ENCODE assay signal across 17 cellular contexts in the genomic region with DNA sequence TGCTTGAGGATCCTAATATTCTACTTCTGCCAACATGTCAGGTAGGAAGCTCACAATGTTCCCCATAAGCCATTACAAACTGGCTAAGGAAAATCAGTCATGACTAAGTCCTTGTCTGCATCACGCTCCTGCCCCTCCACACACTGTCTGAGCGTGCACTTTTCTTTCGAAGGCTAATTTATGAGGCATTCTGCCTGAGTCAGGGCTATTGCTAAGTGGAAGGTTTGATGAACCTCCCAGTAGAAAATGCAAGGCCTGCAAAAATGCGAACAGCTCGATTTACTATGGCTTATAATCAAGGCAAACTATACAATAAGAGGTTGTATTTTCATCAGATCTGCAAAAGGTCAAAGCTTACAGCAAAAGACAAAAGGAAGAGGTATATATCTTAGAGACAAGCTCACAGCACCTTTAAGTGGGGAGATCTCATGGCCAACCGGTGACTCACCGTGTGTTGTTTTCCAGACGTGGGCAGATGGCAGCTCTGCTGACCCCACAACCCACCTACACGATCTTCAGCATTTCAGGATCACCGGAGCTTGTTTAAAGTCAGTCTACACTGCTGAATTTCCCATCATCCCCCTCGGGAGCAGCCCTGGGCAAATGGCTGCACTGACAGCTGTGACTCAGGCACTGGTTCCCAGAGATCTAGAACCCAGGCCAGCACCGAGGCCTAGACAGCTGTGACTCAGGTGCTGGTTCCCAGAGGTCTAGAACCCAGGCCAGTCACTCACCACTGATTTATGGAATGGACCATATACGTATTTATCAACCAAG. TPM values are rescaled to one million over a fixed set of nuclear protein-coding genes. Genes with fewer than 3 reads are reported as not detected.
DNase-seq lines count a peak whose midpoint lies in the region; ATAC-seq and TF ChIP-seq lines count a peak whose summit lies in the region.
"Had no signal": no experiment of that assay in that cellular context is flagged by ENCODE, and none has a peak within 500 bp of the region (broad histone marks: within the 10 kb centered on the region; RNA-seq: fewer than 3 reads in every experiment).

No MANE protein-coding gene starts in this region.

- no peaks in the 10 kb centered on the region for H3K9me3 ChIP-seq in left ventricle myocardium inferior (replicated peaks)
- H3K9me3 ChIP-seq: body of pancreas, sigmoid colon had no signal

- peaks cover 11% of the 10 kb centered on the region for H3K4me1 Mint-ChIP-seq in nephron progenitor cell

- TF ChIP-seq CTCF in choroid plexus epithelial cell (conservative IDR thresholded peaks at IDR 0.05; ENCODE audit: low read depth, low read length) (no peak), nephron progenitor cell (IDR thresholded peaks at IDR 0.05) (no peak), GM13976 (IDR thresholded peaks at IDR 0.05; ENCODE audit: borderline replicate concordance, control extremely low read depth, extremely low read depth, insufficient read depth, missing control alignments) (no peak), left ventricle myocardium inferior (IDR thresholded peaks at IDR 0.05; ENCODE audit: borderline replicate concordance) (no peak)

- no peaks in the 10 kb centered on the region for H3K27me3 ChIP-seq in left ventricle myocardium inferior (ENCODE audit: low read depth)
- H3K27me3 ChIP-seq: body of pancreas, sigmoid colon had no signal

- in situ Hi-C loops in GM13976 (cut with MboI; ENCODE audit: low sequenced_read_pairs, unreplicated experiment): loop anchor here (25.0 kb wide), 2 partner anchors 191 to 516 kb away; a partner anchor contains a TSS

- no peak overlapping the region for H3K4me3 Mint-ChIP-seq in nephron progenitor cell

- ATAC-seq in HG02763 (IDR thresholded peaks at IDR 0.05; ENCODE audit: unreplicated experiment): no peak
- ATAC-seq: body of pancreas had no signal

- no peak overlapping the region for H3K4me3 ChIP-seq in choroid plexus epithelial cell (ENCODE audit: low read depth, low read length)
- H3K4me3 ChIP-seq in left ventricle myocardium inferior: no peak overlapping the region
- H3K4me3 ChIP-seq: body of pancreas, sigmoid colon had no signal

- peaks cover 28% of the 10 kb centered on the region for H3K36me3 ChIP-seq in left ventricle myocardium inferior

- intact Hi-C loops in left ventricle myocardium inferior (cut with micrococcal nuclease): no loop called here

- H3K4me1 ChIP-seq in left ventricle myocardium inferior: no peaks in the 10 kb centered on the region
- H3K4me1 ChIP-seq: body of pancreas had no signal

- no peak overlapping the region for H3K27ac ChIP-seq in left ventricle myocardium inferior (replicated peaks)
- H3K27ac ChIP-seq: body of pancreas, HL-60 had no signal

- peak overlapping the region; percentile 62 for H3K27ac Mint-ChIP-seq in nephron progenitor cell

- H3K36me3 Mint-ChIP-seq in nephron progenitor cell (ENCODE audit: low read depth): peaks cover 51% of the 10 kb centered on the region

- peaks cover 25% of the 10 kb centered on the region for H3K9me3 Mint-ChIP-seq in nephron progenitor cell

- H3K27me3 Mint-ChIP-seq in nephron progenitor cell (ENCODE audit: low read depth, poor library complexity): peaks cover 7% of the 10 kb centered on the region

- DNase-seq in COLO829 (ENCODE audit: low spot score) (peak; percentile 8), M059J (ENCODE audit: low read depth) (peak; percentile 79), choroid plexus epithelial cell (ENCODE audit: low read depth) (peak; percentile 50), nephron progenitor cell (no peak), GM13976 (ENCODE audit: low spot score) (no peak), NCI-H524 treated with DMSO at 0.1 percent for 48 hours (lab: John Stamatoyannopoulos, UW) (no peak), left ventricle myocardium inferior (no peak)
- DNase-seq: activated CD4-positive, alpha-beta T cell treated with anti-CD3 and anti-CD28 coated beads, Interleukin-2, amount 50 U/mL, for 1 hour; body of pancreas; DND-41; foreskin melanocyte; NCI-H1694 treated with DMSO at 0.1 percent for 48 hours; SHP77 treated with DMSO at 0.1 percent for 48 hours; sigmoid colon; stimulated activated CD8-positive, alpha-beta memory T cell treated with anti-CD3 and anti-CD28 coated beads, Interleukin-4, amount 100 ng/mL, for 48 hours had no signal

RNA-seq across cellular contexts. Expression of a gene that starts 26.1 kb away (rescaled TPM):
- 24.4 and 37.5 TPM in 2 replicates for total RNA-seq in M059J (2014; rRNA removed; shearing (Covaris generic))
- 5.3 TPM for total RNA-seq in left ventricle myocardium inferior

Comparison
In these comparisons a context has a peak if more than half of its experiments do, and no peak if none do; other contexts are left out.
1. DNase-seq: peak in COLO829 (single experiment), M059J (single experiment) and choroid plexus epithelial cell (single experiment); none in nephron progenitor cell (single experiment), GM13976 (single experiment), NCI-H524 treated with DMSO at 0.1 percent for 48 hours (single experiment) and left ventricle myocardium inferior (single experiment).